8 cellular contexts compared by ENCODE assay signal in the genomic region with DNA sequence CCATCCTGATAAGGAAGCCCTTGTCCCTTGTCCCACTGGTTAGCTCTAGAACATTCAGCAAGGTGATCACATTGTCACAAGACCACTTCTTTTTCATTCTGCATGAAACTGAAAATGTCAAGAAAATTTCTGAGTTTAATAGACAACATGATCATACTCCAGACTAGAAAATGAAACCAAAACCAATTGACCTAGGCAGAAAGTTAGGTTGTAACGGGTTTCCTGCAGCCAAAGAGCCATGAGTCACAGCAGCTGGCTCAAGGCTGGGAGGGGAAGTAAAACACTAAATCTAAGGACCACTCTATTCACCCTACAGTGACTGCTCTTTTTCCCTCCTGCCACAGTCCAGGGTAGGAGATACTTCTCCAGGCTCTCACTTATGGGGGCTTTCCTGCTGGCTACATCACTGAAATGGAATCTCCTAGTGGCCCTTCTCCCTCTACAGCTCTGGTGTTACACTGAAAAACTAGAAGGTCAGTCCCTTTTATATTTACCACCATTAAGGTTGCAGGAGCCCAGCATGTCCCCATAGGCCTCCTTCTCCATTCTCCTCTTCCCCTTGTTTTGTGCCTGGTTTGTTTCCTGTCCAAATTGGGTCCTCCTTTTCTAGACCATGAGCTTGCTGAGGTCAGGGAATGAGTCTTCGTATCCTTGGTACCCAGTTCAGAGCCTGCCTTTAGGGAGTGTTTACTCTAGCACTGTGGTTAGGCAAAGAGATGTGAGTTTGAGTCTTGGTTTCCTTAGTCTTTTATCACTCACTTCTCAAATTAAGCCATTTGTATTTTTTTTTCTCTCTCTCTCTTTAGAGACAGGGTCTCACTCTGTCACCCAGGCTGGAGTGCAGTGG.
DNase-seq lines count a peak whose midpoint lies in the region; FAIRE-seq and TF ChIP-seq lines count a peak whose summit lies in the region.

No MANE protein-coding gene starts in this region.

- TSS peak; percentile 49 for BruUV-seq in endothelial cell of umbilical vein (replicated peaks; lab: Mats Ljungman, UMichigan)

- H3K9me3 Mint-ChIP-seq in nephron: no peaks in the 10 kb centered on the region

- peaks cover 6% of the 10 kb centered on the region for H3K27me3 Mint-ChIP-seq in nephron (ENCODE audit: low read depth)

- CTCF ChIA-PET in endothelial cell of umbilical vein (lab: Charles Lee): interaction anchor here (1.5 kb wide), 1 partner anchor 125 kb away, joined by 4 read pairs; no protein-coding TSS in a partner anchor

- POLR2A ChIA-PET in endothelial cell of umbilical vein (lab: Charles Lee): interaction anchor here (0.7 kb wide), 1 partner anchor 130 kb away, joined by 4 read pairs; no protein-coding TSS in a partner anchor

- H3K4me1 ChIP-seq in MM.1S (ENCODE audit: low read length): peaks cover 41% of the 10 kb centered on the region
- H3K4me1 ChIP-seq in endothelial cell of umbilical vein (ENCODE audit: control insufficient read depth, extremely low read depth, insufficient read depth, low read length): peaks cover 31% of the 10 kb centered on the region
- peaks cover 31% of the 10 kb centered on the region for H3K4me1 ChIP-seq in vagina

- TF ChIP-seq POLR2A in H54 (IDR thresholded peaks at IDR 0.05; ENCODE audit: low read depth, low read length): no peak
- TF ChIP-seq POLR2A in endothelial cell of umbilical vein (IDR thresholded peaks at IDR 0.05; ENCODE audit: low read depth, low read length): no peak
- no peak for TF ChIP-seq POLR2A in vagina (IDR thresholded peaks at IDR 0.05)

- no peaks in the 10 kb centered on the region for H3K27me3 ChIP-seq in MM.1S (replicated peaks; ENCODE audit: insufficient read depth, low read length)
- no peaks in the 10 kb centered on the region for H3K27me3 ChIP-seq in endothelial cell of umbilical vein (ENCODE audit: control insufficient read depth in 2 of 2, insufficient read depth in 2 of 2, low read length in 2 of 2)
- no peaks in the 10 kb centered on the region for H3K27me3 ChIP-seq in vagina

- peak; percentile 85 for DNase-seq in GM12864 (ENCODE audit: low read depth)
- peak; percentile 54 for DNase-seq in H54 (ENCODE audit: insufficient read length, low spot score)
- DNase-seq in MM.1S: peak; percentile 94
- peak; percentile 33 to 42 for DNase-seq in activated CD4-positive, alpha-beta T cell treated with anti-CD3 and anti-CD28 coated beads, Interleukin-2, amount 50 U/mL, for 48 hours
- peak; percentile 87 for DNase-seq in endothelial cell of umbilical vein (ENCODE audit: low read depth, low spot score)
- peak; percentile 40 to 85 for DNase-seq in vagina (ENCODE audit: extremely low spot score in 2 of 2)
- no peak for DNase-seq in cerebellar cortex (ENCODE audit: low spot score)

- peak overlapping the region; percentile 79 for H3K27ac ChIP-seq in MM.1S (ENCODE audit: low read length)
- peak overlapping the region; percentile 65 for H3K27ac ChIP-seq in endothelial cell of umbilical vein (ENCODE audit: insufficient read depth, low read depth, low read length)
- H3K27ac ChIP-seq in vagina: peak overlapping the region; percentile 89

- peak overlapping the region; percentile 46 for H3K4me3 ChIP-seq in GM12864 (ENCODE audit: low read depth, low read length)
- H3K4me3 ChIP-seq in MM.1S (ENCODE audit: low read length): peak overlapping the region; percentile 46; the same call in 1 of the 2 replicates
- peak overlapping the region in 1 of 3 experiments; percentile 56 for H3K4me3 ChIP-seq in endothelial cell of umbilical vein (replicated peaks in 1 of 3; ENCODE audit: insufficient read depth in 1 of 3, low read depth in 1 of 3, low read length in 3 of 3)
- peak overlapping the region; percentile 17 for H3K4me3 ChIP-seq in vagina

- H4K20me1 ChIP-seq in MM.1S (ENCODE audit: insufficient read depth, low read length): no peaks in the 10 kb centered on the region
- H4K20me1 ChIP-seq in endothelial cell of umbilical vein (replicated peaks; ENCODE audit: control insufficient read depth, extremely low read depth, insufficient read depth, low read length): no peaks in the 10 kb centered on the region

- peak overlapping the region in 2 of 3 experiments; percentile 14 to 19 for H3K4me3 Mint-ChIP-seq in nephron

- peak overlapping the region; percentile 63 to 80 (median 66) for H3K27ac Mint-ChIP-seq in nephron

- peak overlapping the region; percentile 70 for H2AFZ ChIP-seq in MM.1S (ENCODE audit: low read length)
- peak overlapping the region; percentile 96 for H2AFZ ChIP-seq in endothelial cell of umbilical vein (ENCODE audit: low read depth, low read length)

- H3K9me1 ChIP-seq in endothelial cell of umbilical vein (replicated peaks; ENCODE audit: control insufficient read depth, extremely low read depth, insufficient read depth, low read length): no peaks in the 10 kb centered on the region

- TF ChIP-seq CTCF in GM12864 (IDR thresholded peaks at IDR 0.05; ENCODE audit: low read depth, low read length, missing control alignments) (no peak), MM.1S (IDR thresholded peaks at IDR 0.05; ENCODE audit: low read length) (no peak), endothelial cell of umbilical vein (IDR thresholded peaks at IDR 0.05; ENCODE audit: extremely low read depth in 1 of 2, insufficient read depth in 1 of 2, low read depth in 1 of 2, low read length in 2 of 2) (no peak), nephron (IDR thresholded peaks at IDR 0.05; ENCODE audit: unreplicated experiment in 3 of 3) (no peak), vagina (IDR thresholded peaks at IDR 0.05) (no peak)

- H3K9me3 ChIP-seq in MM.1S (replicated peaks; ENCODE audit: insufficient read depth, low read length) (no peaks in the 10 kb centered on the region), endothelial cell of umbilical vein (replicated peaks; ENCODE audit: control insufficient read depth, insufficient read depth, low read length) (no peaks in the 10 kb centered on the region), vagina (no peaks in the 10 kb centered on the region)

- no peaks in the 10 kb centered on the region for H3K36me3 Mint-ChIP-seq in nephron (ENCODE audit: low read depth)

- dilution Hi-C loops in endothelial cell of umbilical vein (cut with MboI; ENCODE audit: extremely low pct_ligation_motif_present, low sequenced_read_pairs): no loop called here

- no peak for FAIRE-seq in H54 (lab: Jason Lieb, UNC)
- FAIRE-seq in endothelial cell of umbilical vein (lab: Jason Lieb, UNC): peak; percentile 99

- H3F3A ChIP-seq in MM.1S (ENCODE audit: insufficient read depth, low read length): peaks cover 25% of the 10 kb centered on the region

- H3K36me3 ChIP-seq in MM.1S (replicated peaks; ENCODE audit: insufficient read depth, low read length) (no peaks in the 10 kb centered on the region), endothelial cell of umbilical vein (ENCODE audit: control insufficient read depth in 2 of 2, extremely low read depth in 1 of 2, insufficient read depth in 2 of 2, low read length in 2 of 2) (no peaks in the 10 kb centered on the region), vagina (no peaks in the 10 kb centered on the region)

- H3K79me2 ChIP-seq in MM.1S (ENCODE audit: low read length) (no peaks in the 10 kb centered on the region), endothelial cell of umbilical vein (ENCODE audit: control insufficient read depth, insufficient read depth, low read length) (no peaks in the 10 kb centered on the region)

- H3K9ac ChIP-seq in MM.1S (ENCODE audit: low read length): peak overlapping the region; percentile 29; the same call in 1 of the 2 replicates
- H3K9ac ChIP-seq in endothelial cell of umbilical vein (replicated peaks; ENCODE audit: extremely low read depth, insufficient read depth, low read length): peak overlapping the region; percentile 56

- H3K4me1 Mint-ChIP-seq in nephron: peaks cover 38% of the 10 kb centered on the region

- intact Hi-C loops in endothelial cell of umbilical vein (cut with micrococcal nuclease) (loop anchor here (1.0 to 2.0 kb wide), 4 partner anchors 42 to 206 kb away; no protein-coding TSS in a partner anchor), vagina (cut with DNase I) (no loop called here)

- no peaks in the 10 kb centered on the region for H3K9me2 ChIP-seq in MM.1S (replicated peaks; ENCODE audit: insufficient read depth, low read length)

- peak overlapping the region; percentile 82 for H3K4me2 ChIP-seq in MM.1S (ENCODE audit: low read depth, low read length)
- H3K4me2 ChIP-seq in endothelial cell of umbilical vein (ENCODE audit: insufficient read depth, low read length): peak overlapping the region; percentile 87

TF ChIP-seq in endothelial cell of umbilical vein, 7 proteins besides CTCF, POLR2A, EP300 and RAD21:
- TF ChIP-seq GATA2 (IDR thresholded peaks at IDR 0.05; ENCODE audit: insufficient read depth, insufficient read length, low read depth, low read length) (no peak), JUN (IDR thresholded peaks at IDR 0.05; ENCODE audit: borderline replicate concordance, insufficient read depth, insufficient read length, low read depth) (peak; percentile 59), MAX (IDR thresholded peaks at IDR 0.05; ENCODE audit: insufficient read depth, insufficient read length) (no peak), FOS (IDR thresholded peaks at IDR 0.05; ENCODE audit: borderline replicate concordance, insufficient read depth, low read length) (peak; percentile 89), EZH2 (IDR thresholded peaks at IDR 0.05; ENCODE audit: borderline replicate concordance, low read depth, low read length, severe bottlenecking) (no peak), MYC (IDR thresholded peaks at IDR 0.05; ENCODE audit: low read depth, low read length) (no peak)
